Comparison of ENCODE assay signal across 1 cellular context in the genomic region with DNA sequence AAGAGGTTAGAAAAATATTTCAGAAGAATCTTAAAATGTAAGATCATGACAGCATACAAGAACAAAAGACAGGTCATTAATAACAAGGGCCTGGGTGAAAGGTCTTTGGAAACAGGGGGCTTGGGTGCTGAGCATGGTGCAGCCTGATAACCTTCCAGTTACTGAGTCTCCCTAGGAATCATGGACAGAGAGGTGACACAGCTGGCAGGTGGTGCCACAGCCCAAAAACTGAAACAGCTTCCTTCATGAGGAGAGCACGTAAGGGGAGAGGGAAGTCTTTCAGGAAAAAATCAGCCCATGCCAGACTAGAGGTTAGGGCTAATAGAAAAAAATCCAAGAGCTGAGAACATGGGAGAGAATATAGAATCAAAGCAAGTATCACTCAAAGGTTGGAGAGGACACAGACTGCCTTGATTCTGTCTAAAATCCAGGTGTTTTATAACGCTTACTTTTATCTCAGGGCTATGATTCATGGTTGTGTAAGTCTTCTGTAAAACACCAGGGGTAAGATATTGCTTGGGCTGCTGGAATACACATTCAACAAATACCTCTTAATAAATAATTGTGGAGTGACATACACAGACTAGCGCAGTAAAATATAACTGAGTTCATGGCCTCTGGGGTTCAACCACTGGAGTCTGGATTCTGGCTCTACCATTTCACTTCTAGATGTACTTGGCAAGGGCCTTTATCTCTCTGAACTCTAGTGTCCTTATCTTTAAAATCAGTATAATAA.
A peak's percentile ranks its signal among the peaks of the same experiment; 100 is the strongest.
TF ChIP-seq lines count a peak whose summit lies in the region.

No MANE protein-coding gene starts in this region.

TF ChIP-seq in SK-N-SH, 30 proteins besides CTCF, POLR2A, EP300 and RAD21 (continued from another document):
- TF ChIP-seq, protein P1, sequence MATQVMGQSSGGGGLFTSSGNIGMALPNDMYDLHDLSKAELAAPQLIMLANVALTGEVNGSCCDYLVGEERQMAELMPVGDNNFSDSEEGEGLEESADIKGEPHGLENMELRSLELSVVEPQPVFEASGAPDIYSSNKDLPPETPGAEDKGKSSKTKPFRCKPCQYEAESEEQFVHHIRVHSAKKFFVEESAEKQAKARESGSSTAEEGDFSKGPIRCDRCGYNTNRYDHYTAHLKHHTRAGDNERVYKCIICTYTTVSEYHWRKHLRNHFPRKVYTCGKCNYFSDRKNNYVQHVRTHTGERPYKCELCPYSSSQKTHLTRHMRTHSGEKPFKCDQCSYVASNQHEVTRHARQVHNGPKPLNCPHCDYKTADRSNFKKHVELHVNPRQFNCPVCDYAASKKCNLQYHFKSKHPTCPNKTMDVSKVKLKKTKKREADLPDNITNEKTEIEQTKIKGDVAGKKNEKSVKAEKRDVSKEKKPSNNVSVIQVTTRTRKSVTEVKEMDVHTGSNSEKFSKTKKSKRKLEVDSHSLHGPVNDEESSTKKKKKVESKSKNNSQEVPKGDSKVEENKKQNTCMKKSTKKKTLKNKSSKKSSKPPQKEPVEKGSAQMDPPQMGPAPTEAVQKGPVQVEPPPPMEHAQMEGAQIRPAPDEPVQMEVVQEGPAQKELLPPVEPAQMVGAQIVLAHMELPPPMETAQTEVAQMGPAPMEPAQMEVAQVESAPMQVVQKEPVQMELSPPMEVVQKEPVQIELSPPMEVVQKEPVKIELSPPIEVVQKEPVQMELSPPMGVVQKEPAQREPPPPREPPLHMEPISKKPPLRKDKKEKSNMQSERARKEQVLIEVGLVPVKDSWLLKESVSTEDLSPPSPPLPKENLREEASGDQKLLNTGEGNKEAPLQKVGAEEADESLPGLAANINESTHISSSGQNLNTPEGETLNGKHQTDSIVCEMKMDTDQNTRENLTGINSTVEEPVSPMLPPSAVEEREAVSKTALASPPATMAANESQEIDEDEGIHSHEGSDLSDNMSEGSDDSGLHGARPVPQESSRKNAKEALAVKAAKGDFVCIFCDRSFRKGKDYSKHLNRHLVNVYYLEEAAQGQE (IDR thresholded peaks at IDR 0.05; ENCODE audit: low read depth, low read length), result no peak
- TF ChIP-seq, protein P2, sequence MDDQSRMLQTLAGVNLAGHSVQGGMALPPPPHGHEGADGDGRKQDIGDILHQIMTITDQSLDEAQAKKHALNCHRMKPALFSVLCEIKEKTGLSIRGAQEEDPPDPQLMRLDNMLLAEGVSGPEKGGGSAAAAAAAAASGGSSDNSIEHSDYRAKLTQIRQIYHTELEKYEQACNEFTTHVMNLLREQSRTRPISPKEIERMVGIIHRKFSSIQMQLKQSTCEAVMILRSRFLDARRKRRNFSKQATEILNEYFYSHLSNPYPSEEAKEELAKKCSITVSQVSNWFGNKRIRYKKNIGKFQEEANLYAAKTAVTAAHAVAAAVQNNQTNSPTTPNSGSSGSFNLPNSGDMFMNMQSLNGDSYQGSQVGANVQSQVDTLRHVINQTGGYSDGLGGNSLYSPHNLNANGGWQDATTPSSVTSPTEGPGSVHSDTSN (IDR thresholded peaks at IDR 0.05), result peak; percentile 10
